In the genomic region with DNA sequence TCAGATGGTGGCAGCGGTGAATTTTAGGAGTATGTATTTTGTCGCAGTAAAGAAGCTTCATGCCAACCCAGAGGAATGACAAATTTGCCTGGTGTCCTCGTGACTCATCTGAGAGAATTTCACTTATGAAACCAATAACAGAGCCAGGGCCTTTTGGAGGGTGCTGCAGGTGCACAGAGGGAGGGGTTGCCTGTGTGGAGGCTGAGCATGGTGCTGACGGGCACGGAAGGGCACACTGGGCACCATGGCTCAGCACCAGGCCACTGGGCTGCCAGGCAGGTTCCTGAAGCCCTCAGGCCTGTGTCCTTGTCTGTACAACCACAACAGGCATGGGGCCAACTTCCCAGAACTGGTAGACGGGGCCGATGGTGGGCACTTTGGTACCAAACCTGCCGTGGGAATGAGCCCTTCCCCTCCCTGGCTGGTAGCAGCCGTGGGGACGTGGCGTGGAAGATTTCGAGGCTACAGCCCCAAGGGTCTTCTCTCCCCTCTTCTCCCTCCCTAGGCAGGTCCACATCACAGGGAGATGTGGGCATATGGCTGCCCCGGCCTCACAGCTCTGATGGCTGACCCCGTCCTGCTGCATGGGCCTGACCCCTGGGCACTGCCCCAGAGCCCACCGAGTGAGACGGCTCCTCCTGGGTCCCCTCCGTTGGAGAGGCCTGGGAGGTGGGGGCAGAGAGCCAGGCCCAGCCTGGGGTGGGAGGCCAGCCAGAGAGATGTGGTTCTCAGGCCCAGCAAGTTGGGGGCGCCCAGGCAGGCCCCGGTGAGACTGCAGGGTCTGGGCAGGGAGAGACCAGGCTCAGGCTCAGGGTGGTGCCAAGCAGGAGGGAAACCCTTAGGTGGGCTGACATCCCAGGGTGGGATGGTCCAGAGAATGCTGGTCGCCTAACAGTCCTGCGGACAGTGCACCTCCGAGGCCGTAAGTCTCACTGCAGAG, we compare ENCODE assay signal across 20 cellular contexts. TPM values are rescaled to one million over a fixed set of nuclear protein-coding genes. Genes with fewer than 3 reads are reported as not detected.
DNase-seq lines count a peak whose midpoint lies in the region; TF ChIP-seq lines count a peak whose summit lies in the region.
"Had no signal": no experiment of that assay in that cellular context is flagged by ENCODE, and none has a peak within 500 bp of the region (broad histone marks: within the 10 kb centered on the region; RNA-seq: fewer than 3 reads in every experiment).

No MANE protein-coding gene starts in this region.

- peak overlapping the region; percentile 77 for H2BK5ac ChIP-seq in neuronal stem cell (ENCODE audit: low read length)

- H3K9ac ChIP-seq in neuronal stem cell (ENCODE audit: low read depth, low read length, poor library complexity), result peak overlapping the region; percentile 3

- H3K79me1 ChIP-seq in neuronal stem cell (ENCODE audit: low read depth, low read length), result peaks cover 3% of the 10 kb centered on the region

- H3K4me3 ChIP-seq in breast epithelium (no peak overlapping the region), neuronal stem cell (ENCODE audit: low read length in 2 of 2) (no peak overlapping the region)
- H3K4me3 ChIP-seq: coronary artery, prostate gland had no signal

- H2BK120ac ChIP-seq in neuronal stem cell (ENCODE audit: low read depth, low read length), result no peak overlapping the region

- no peak overlapping the region for H4K8ac ChIP-seq in neuronal stem cell (ENCODE audit: low read depth, low read length)

- H3K4me2 ChIP-seq in neuronal stem cell (ENCODE audit: insufficient read depth, low read length, poor library complexity, severe bottlenecking), result no peak overlapping the region

- DNase-seq in AG08396 (ENCODE audit: low spot score), result peak; percentile 63
- DNase-seq in EL, result peak; percentile 25
- DNase-seq in breast epithelium (ENCODE audit: low spot score in 2 of 2), result peak; percentile 68 to 77
- no peak for DNase-seq in neuronal stem cell (ENCODE audit: low spot score)
- DNase-seq in NCI-H1930 (lab: John Stamatoyannopoulos, UW), result no peak
- no peak for DNase-seq in COR-L47 (lab: John Stamatoyannopoulos, UW)
- DNase-seq in retina, result no peak
- DNase-seq: activated CD4-positive, alpha-beta T cell treated with anti-CD3 and anti-CD28 coated beads for 36 hours; activated CD8-positive, alpha-beta memory T cell treated with anti-CD3 and anti-CD28 coated beads for 24 hours; activated T-cell treated with anti-CD3 and anti-CD28 coated beads, Interleukin-2, amount 50 U/mL, for 1 hour; CD4-positive, CD25-positive, alpha-beta regulatory T cell; effector memory CD8-positive, alpha-beta T cell; KBM-7; NCI-H1436 treated with DMSO at 0.1 percent for 48 hours; NCI-H510A treated with DMSO at 0.1 percent for 48 hours; stimulated activated CD4-positive, alpha-beta T cell treated with anti-CD3 and anti-CD28 coated beads, Interleukin-2, amount 100 ng/mL, for 48 hours; substantia nigra had no signal

- peak overlapping the region; percentile 49 for H2BK15ac ChIP-seq in neuronal stem cell (ENCODE audit: low read length)

- peak overlapping the region; percentile 43 for H3K23ac ChIP-seq in neuronal stem cell (ENCODE audit: low read depth, low read length, poor library complexity)

- H4K91ac ChIP-seq in neuronal stem cell (ENCODE audit: low read depth, low read length, poor library complexity), result no peak overlapping the region

- H3K18ac ChIP-seq in neuronal stem cell (ENCODE audit: low read length), result peak overlapping the region; percentile 64

- no peaks in the 10 kb centered on the region for H3K36me3 ChIP-seq in breast epithelium
- no peaks in the 10 kb centered on the region for H3K36me3 ChIP-seq in neuronal stem cell (replicated peaks in 1 of 2; ENCODE audit: control insufficient read depth in 2 of 2, insufficient read depth in 2 of 2, low read length in 2 of 2)
- H3K36me3 ChIP-seq: prostate gland had no signal

- H3K27ac ChIP-seq in breast epithelium (peak overlapping the region in 1 of 2 donors; percentile 60), neuronal stem cell (replicated peaks; ENCODE audit: low read length) (no peak overlapping the region)
- H3K27ac ChIP-seq: coronary artery, prostate gland had no signal

- H3K9me3 ChIP-seq in breast epithelium (no peaks in the 10 kb centered on the region), neuronal stem cell (replicated peaks in 1 of 2; ENCODE audit: control insufficient read depth in 2 of 2, insufficient read depth in 1 of 2, low read depth in 1 of 2, low read length in 2 of 2) (peaks cover 0 to 4% of the 10 kb centered on the region in 2 donors)
- H3K9me3 ChIP-seq: prostate gland had no signal

- no peak overlapping the region for H2AFZ ChIP-seq in neuronal stem cell (ENCODE audit: low read length)

- peak overlapping the region; percentile 54 for H2AK5ac ChIP-seq in neuronal stem cell (ENCODE audit: low read depth, low read length)

- H2BK12ac ChIP-seq in neuronal stem cell (ENCODE audit: low read length), result no peak overlapping the region

- WGBS in neuronal stem cell (ENCODE audit: extremely low coverage in 2 of 2, insufficient read length in 2 of 2, insufficient replicate concordance in 1 of 2), 2 donors, result no CpG with 5 or more reads among the region's 23 CpGs

- peak overlapping the region; percentile 47 for H3K14ac ChIP-seq in neuronal stem cell (ENCODE audit: low read length)

- no peak for TF ChIP-seq POLR2A in breast epithelium (IDR thresholded peaks at IDR 0.05)

- no peak overlapping the region for H3K4ac ChIP-seq in neuronal stem cell (ENCODE audit: low read length)

- no peaks in the 10 kb centered on the region for H3K27me3 ChIP-seq in breast epithelium
- peaks cover 0 to 13% (median 0%) of the 10 kb centered on the region in 3 experiments for H3K27me3 ChIP-seq in neuronal stem cell (ENCODE audit: control insufficient read depth in 3 of 3, insufficient read depth in 3 of 3, low read depth in 1 of 3, low read length in 3 of 3)

- no peak for TF ChIP-seq CTCF in breast epithelium (IDR thresholded peaks at IDR 0.05)

- peaks cover 0 to 3% of the 10 kb centered on the region in 2 donors for H3K4me1 ChIP-seq in breast epithelium
- peaks cover 0 to 1% of the 10 kb centered on the region in 2 donors for H3K4me1 ChIP-seq in neuronal stem cell (ENCODE audit: control insufficient read depth in 2 of 2, insufficient read depth in 1 of 2, low read depth in 1 of 2, low read length in 2 of 2)
- H3K4me1 ChIP-seq: prostate gland had no signal

- intact Hi-C loops in breast epithelium (cut with DNase I; ENCODE audit: low total_unique reads), result no loop called here

RNA-seq across cellular contexts. Expression of gene ZNF469, which starts 30.2 kb away (rescaled TPM):
- 1 to 10 TPM in 1 of 3 donors, under 1 TPM in 2; 0.80 to 1.5 (median 0.98) TPM for total RNA-seq in breast epithelium
- polyA plus RNA-seq in neuronal stem cell (2013, experiment 1 of 2), result 0.26 TPM
- 0.29 TPM for polyA plus RNA-seq in neuronal stem cell (2013, experiment 2 of 2)
- total RNA-seq: SK-MEL-5 had no signal

Comparison
In these comparisons a context has a peak if more than half of its experiments do, and no peak if none do; other contexts are left out.
1. DNase-seq: peak in AG08396 (single experiment), EL (single experiment) and breast epithelium (2 of 2); none in neuronal stem cell (single experiment), NCI-H1930 (0 of 2), COR-L47 (single experiment) and retina (single experiment).